In the genomic region with DNA sequence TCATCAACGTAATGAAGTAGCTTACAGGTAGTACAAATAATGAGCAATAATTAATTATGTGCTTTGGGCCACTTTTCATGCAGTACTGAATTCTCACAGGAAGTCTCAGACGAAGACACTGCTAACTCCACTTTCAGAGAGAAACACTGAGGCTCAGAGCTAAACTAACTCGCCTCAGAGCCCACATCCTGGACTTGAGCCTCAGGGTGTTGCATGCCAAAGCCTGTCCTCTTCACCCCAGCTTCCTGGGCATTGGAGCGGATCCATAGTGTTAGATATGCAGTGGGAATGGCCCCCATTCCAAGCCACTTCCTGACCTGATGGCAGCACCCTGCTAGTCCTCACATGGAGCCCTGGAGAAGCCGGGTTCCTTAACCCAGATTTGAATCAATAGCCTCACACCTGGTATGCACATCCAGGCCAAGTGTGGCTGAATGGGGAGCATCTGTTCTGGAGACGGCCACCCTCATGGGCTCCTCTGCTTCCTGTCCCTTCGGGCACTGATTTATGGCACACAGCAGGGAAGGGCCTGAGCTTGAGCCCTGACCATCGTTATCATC, we compare ENCODE assay signal across 16 cellular contexts.
"Had no signal": no experiment of that assay in that cellular context is flagged by ENCODE, and none has a peak within 500 bp of the region (broad histone marks: within the 10 kb centered on the region; RNA-seq: fewer than 3 reads in every experiment).

No MANE protein-coding gene starts in this region.

- H3K9me3 ChIP-seq: adrenal gland, sigmoid colon, suprapubic skin had no signal

- ATAC-seq: activated T-helper 17 cell treated with anti-CD3 and anti-CD28 coated beads, Interleukin-2, amount 50 U/mL, for 72 hours; left colon; stimulated activated naive CD8-positive, alpha-beta T cell treated with anti-CD3 and anti-CD28 coated beads, Interleukin-15, Interleukin-2, amounts not matched to agents 100 U/mL and 50 U/mL, for 24 hours had no signal

- H3K4me3 ChIP-seq: adrenal gland, lung, sigmoid colon, suprapubic skin had no signal

- H3K27ac ChIP-seq: adrenal gland, sigmoid colon, suprapubic skin had no signal

- H3K27me3 ChIP-seq: adrenal gland, sigmoid colon, suprapubic skin had no signal

- H3K4me1 ChIP-seq: adrenal gland had no signal

- DNase-seq: activated CD4-positive, alpha-beta T cell treated with anti-CD3 and anti-CD28 coated beads for 48 hours; activated naive CD4-positive, alpha-beta T cell treated with anti-CD3 and anti-CD28 coated beads for 36 hours; activated T-cell treated with anti-CD3 and anti-CD28 coated beads for 4 hours; adrenal gland; central memory CD4-positive, alpha-beta T cell; endodermal cell; erythroblast; hypothalamus; left colon; nephron progenitor cell; sigmoid colon; stimulated activated CD4-positive, alpha-beta T cell treated with anti-CD3 and anti-CD28 coated beads, Interleukin-12 subunit alpha, Interleukin-12 subunit beta, amount 100 ng/mL, for 4 hours; stimulated activated naive CD8-positive, alpha-beta T cell treated with anti-CD3 and anti-CD28 coated beads, Interleukin-15, Interleukin-2, amounts not matched to agents 100 U/mL and 50 U/mL, for 24 hours had no signal

- H3K36me3 ChIP-seq: adrenal gland, sigmoid colon, suprapubic skin had no signal
